In the genomic region with DNA sequence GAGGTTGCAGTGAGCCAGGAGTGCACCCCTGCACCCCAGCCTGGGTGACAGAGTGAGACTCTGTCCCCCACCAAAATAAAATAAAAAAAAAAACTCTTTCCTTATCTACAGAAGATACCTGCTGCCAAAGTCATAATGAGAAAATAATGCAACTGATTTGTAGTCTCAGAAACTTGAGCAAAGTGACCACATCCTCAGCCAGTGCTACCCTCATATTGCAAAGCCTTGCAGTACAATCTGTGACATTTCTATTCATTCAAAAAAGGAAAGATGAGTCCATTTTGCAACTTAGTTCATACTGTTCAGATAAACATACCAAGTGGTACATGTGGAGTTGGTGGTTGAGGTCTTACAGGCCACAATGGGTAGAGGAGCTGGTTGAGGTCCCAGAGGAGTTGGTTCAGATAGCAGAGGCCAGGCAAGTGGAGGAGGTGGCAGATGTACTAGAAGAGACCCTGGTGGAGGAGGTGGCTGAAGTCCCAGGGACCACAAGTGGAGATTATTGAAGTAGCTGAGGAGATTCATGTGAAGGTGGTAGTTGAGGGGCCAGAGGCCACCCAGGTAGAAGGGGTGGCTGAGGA, we compare ENCODE assay signal across 1 cellular context.
TF ChIP-seq lines count a peak whose summit lies in the region.

No MANE protein-coding gene starts in this region.

TF ChIP-seq in GM12878, 131 proteins besides CTCF, POLR2A, EP300 and RAD21:
- TF ChIP-seq PAX5 (IDR thresholded peaks at IDR 0.05; ENCODE audit: borderline replicate concordance, low read depth, low read length) = no peak
- TF ChIP-seq RUNX3 (IDR thresholded peaks at IDR 0.05; ENCODE audit: low read length) = peak; percentile 50
